In the genomic region with DNA sequence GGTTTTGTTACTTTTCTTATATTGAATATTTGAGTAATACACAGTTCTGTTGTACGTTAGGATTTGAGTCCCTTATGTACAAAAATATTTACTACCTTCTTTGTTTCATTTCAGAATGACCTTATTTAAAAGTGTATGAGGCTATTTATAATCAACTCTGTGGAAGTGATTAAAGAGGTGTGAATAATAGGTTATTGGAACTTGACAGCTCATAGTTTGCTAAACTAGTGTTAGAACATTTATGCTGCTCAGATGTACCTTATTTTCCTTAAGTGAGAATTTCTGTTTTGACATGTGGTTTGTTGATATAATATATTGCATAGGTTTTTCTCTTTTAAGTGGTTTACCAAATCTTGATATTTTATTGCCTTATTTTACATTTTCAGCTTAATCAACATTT, we compare ENCODE assay signal across 25 cellular contexts.
"Had no signal": no experiment of that assay in that cellular context is flagged by ENCODE, and none has a peak within 500 bp of the region (broad histone marks: within the 10 kb centered on the region; RNA-seq: fewer than 3 reads in every experiment).

No MANE protein-coding gene starts in this region.

- H3K4me2 ChIP-seq: SK-N-SH had no signal

- DNase-seq: activated CD4-positive, alpha-beta memory T cell treated with anti-CD3 and anti-CD28 coated beads for 36 hours; activated CD4-positive, alpha-beta T cell treated with anti-CD3 and anti-CD28 coated beads for 1 hour; activated CD4-positive, alpha-beta T cell treated with anti-CD3 and anti-CD28 coated beads, Interleukin-2, amount 10 ng/mL, durations not matched to agents 7 days and 5 days; activated CD8-positive, alpha-beta memory T cell treated with anti-CD3 and anti-CD28 coated beads, Interleukin-2, amount 50 U/mL, for 4 hours; activated naive CD4-positive, alpha-beta T cell treated with anti-CD3 and anti-CD28 coated beads, Interleukin-2, amount 50 U/mL, for 16 hours; activated naive CD8-positive, alpha-beta T cell treated with anti-CD3 and anti-CD28 coated beads, Interleukin-2, amount 10 ng/mL, durations not matched to agents 7 days and 5 days; activated T-cell treated with anti-CD3 and anti-CD28 coated beads, Interleukin-2, amount 50 U/mL, for 72 hours; adrenal gland; anterior cingulate cortex; central memory CD4-positive, alpha-beta T cell; MG63; MV-4-11; NCI-H1092 treated with DMSO at 0.1 percent for 48 hours; NCI-H1417 treated with DMSO at 0.1 percent for 48 hours; NCI-H1694; NCI-H2029; NCI-H2107; NCI-H2171 treated with DMSO at 0.1 percent for 48 hours; NCI-H226; NCI-H526; NCI-H774; SJCRH30; SK-N-SH; SW 1271 had no signal

- H3K27ac Mint-ChIP-seq: activated CD4-positive, alpha-beta memory T cell treated with anti-CD3 and anti-CD28 coated beads for 36 hours; activated CD4-positive, alpha-beta T cell treated with anti-CD3 and anti-CD28 coated beads, Interleukin-2, amount 10 ng/mL, durations not matched to agents 7 days and 5 days; activated naive CD8-positive, alpha-beta T cell treated with anti-CD3 and anti-CD28 coated beads, Interleukin-2, amount 10 ng/mL, durations not matched to agents 7 days and 5 days; activated T-cell treated with anti-CD3 and anti-CD28 coated beads, Interleukin-2, amount 50 U/mL, for 72 hours had no signal

- H3K27me3 Mint-ChIP-seq: activated CD4-positive, alpha-beta memory T cell treated with anti-CD3 and anti-CD28 coated beads for 36 hours; activated CD4-positive, alpha-beta T cell treated with anti-CD3 and anti-CD28 coated beads, Interleukin-2, amount 10 ng/mL, durations not matched to agents 7 days and 5 days; activated naive CD8-positive, alpha-beta T cell treated with anti-CD3 and anti-CD28 coated beads, Interleukin-2, amount 10 ng/mL, durations not matched to agents 7 days and 5 days had no signal

- ATAC-seq: activated T-cell treated with anti-CD3 and anti-CD28 coated beads, Interleukin-2, amount 50 U/mL, for 72 hours had no signal

- H3K27ac ChIP-seq: adrenal gland, breast epithelium, SJCRH30 had no signal

- H3K27me3 ChIP-seq: adrenal gland, breast epithelium, MG63, SJCRH30 had no signal

- H3K9ac ChIP-seq: SK-N-SH had no signal

- H3K9me3 ChIP-seq: adrenal gland, breast epithelium, SK-N-SH had no signal

- H3K4me3 Mint-ChIP-seq: activated CD4-positive, alpha-beta memory T cell treated with anti-CD3 and anti-CD28 coated beads for 36 hours; activated CD4-positive, alpha-beta T cell treated with anti-CD3 and anti-CD28 coated beads, Interleukin-2, amount 10 ng/mL, durations not matched to agents 7 days and 5 days; activated naive CD8-positive, alpha-beta T cell treated with anti-CD3 and anti-CD28 coated beads, Interleukin-2, amount 10 ng/mL, durations not matched to agents 7 days and 5 days; activated T-cell treated with anti-CD3 and anti-CD28 coated beads, Interleukin-2, amount 50 U/mL, for 72 hours had no signal

- H3K4me1 ChIP-seq: breast epithelium had no signal

- H3K36me3 ChIP-seq: adrenal gland, breast epithelium had no signal

- H3K4me3 ChIP-seq: adrenal gland, breast epithelium, MG63, SJCRH30 had no signal
